Comparison of ENCODE assay signal across 1 cellular context in the genomic region with DNA sequence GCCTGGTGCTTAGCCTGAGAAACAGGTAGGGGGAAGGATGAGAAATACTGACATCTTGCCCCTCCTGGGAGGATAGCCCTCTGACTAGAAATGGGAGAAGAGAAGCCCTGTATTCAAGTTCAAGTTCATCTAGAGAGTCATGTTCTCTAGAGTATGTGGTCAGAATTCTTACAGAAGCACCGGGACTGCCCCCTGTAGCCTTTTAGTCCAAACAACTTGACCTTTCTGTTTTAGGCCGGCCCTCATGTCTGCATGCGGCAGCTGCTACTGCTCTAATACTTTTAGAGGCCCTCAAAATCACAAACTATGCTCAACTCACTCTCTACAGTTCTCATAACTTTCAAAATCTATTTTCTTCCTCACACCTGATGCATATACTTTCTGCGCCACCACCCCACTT.
TF ChIP-seq lines count a peak whose summit lies in the region.

No MANE protein-coding gene starts in this region.

TF ChIP-seq in HepG2, 621 proteins besides CTCF, POLR2A, EP300 and RAD21:
- TF ChIP-seq TEAD3 (CRISPR knock-in tag; optimal IDR thresholded peaks at IDR 0.05; ENCODE audit: borderline replicate concordance) (peak; percentile 37), TBX3 (IDR thresholded peaks at IDR 0.05; ENCODE audit: borderline replicate concordance) (no peak), NCOR1 (IDR thresholded peaks at IDR 0.05; ENCODE audit: borderline replicate concordance, low read length) (0 out of 2 replicates have a peak, but pooled peaks have one; percentile 22), NR2F6 (IDR thresholded peaks at IDR 0.05) (peak; percentile 27; the same call in 1 of the 2 replicates), NR2F6 (CRISPR knock-in tag; IDR thresholded peaks at IDR 0.05) (peak; percentile 38; the same call in 1 of the 2 replicates), ZFY (CRISPR knock-in tag; IDR thresholded peaks at IDR 0.05) (peak; percentile 18; the same call in 1 of the 2 replicates), ZNF12 (CRISPR knock-in tag; IDR thresholded peaks at IDR 0.05) (no peak), NR2F2 (IDR thresholded peaks at IDR 0.05; ENCODE audit: borderline replicate concordance, low read depth) (peak; percentile 51; the same call in 1 of the 2 replicates), ZFP82 (CRISPR knock-in tag; IDR thresholded peaks at IDR 0.05; ENCODE audit: borderline replicate concordance) (0 out of 2 replicates have a peak, but pooled peaks have one; percentile 49), DPF2 (CRISPR knock-in tag; IDR thresholded peaks at IDR 0.05; ENCODE audit: borderline replicate concordance, low read depth) (no peak), RARG (CRISPR knock-in tag; IDR thresholded peaks at IDR 0.05; ENCODE audit: low read depth) (no peak), BCL6 (CRISPR knock-in tag; IDR thresholded peaks at IDR 0.05) (peak; percentile 46), PAF1 (CRISPR knock-in tag; IDR thresholded peaks at IDR 0.05) (no peak), RFXAP (CRISPR knock-in tag; IDR thresholded peaks at IDR 0.05; ENCODE audit: borderline replicate concordance) (no peak; the same call in 1 of the 2 replicates), MTA3 (CRISPR knock-in tag; IDR thresholded peaks at IDR 0.05) (no peak), GPN1 (CRISPR knock-in tag; IDR thresholded peaks at IDR 0.05; ENCODE audit: borderline replicate concordance) (no peak), RBFOX2 (IDR thresholded peaks at IDR 0.05; ENCODE audit: low read depth, low read length) (peak; percentile 41; the same call in 1 of the 2 replicates), RARA (CRISPR knock-in tag; IDR thresholded peaks at IDR 0.05) (peak; percentile 37), ZNF556 (CRISPR knock-in tag; IDR thresholded peaks at IDR 0.05; ENCODE audit: borderline replicate concordance) (no peak), BORCS8-MEF2B (CRISPR knock-in tag; IDR thresholded peaks at IDR 0.05) (0 out of 2 replicates have a peak, but pooled peaks have one; percentile 4), ZFP36L1 (CRISPR knock-in tag; IDR thresholded peaks at IDR 0.05) (0 out of 2 replicates have a peak, but pooled peaks have one; percentile 10), ZNF501 (CRISPR knock-in tag; IDR thresholded peaks at IDR 0.05) (0 out of 2 replicates have a peak, but pooled peaks have one; percentile 18), BHLHE40 (IDR thresholded peaks at IDR 0.05; ENCODE audit: low read length) (no peak), NR3C1 (CRISPR knock-in tag; IDR thresholded peaks at IDR 0.05) (no peak), ZNF564 (CRISPR knock-in tag; IDR thresholded peaks at IDR 0.05) (no peak)
- TF ChIP-seq, protein P1, sequence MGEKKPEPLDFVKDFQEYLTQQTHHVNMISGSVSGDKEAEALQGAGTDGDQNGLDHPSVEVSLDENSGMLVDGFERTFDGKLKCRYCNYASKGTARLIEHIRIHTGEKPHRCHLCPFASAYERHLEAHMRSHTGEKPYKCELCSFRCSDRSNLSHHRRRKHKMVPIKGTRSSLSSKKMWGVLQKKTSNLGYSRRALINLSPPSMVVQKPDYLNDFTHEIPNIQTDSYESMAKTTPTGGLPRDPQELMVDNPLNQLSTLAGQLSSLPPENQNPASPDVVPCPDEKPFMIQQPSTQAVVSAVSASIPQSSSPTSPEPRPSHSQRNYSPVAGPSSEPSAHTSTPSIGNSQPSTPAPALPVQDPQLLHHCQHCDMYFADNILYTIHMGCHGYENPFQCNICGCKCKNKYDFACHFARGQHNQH (CRISPR knock-in tag; IDR thresholded peaks at IDR 0.05): no peak
- TF ChIP-seq, protein P2, sequence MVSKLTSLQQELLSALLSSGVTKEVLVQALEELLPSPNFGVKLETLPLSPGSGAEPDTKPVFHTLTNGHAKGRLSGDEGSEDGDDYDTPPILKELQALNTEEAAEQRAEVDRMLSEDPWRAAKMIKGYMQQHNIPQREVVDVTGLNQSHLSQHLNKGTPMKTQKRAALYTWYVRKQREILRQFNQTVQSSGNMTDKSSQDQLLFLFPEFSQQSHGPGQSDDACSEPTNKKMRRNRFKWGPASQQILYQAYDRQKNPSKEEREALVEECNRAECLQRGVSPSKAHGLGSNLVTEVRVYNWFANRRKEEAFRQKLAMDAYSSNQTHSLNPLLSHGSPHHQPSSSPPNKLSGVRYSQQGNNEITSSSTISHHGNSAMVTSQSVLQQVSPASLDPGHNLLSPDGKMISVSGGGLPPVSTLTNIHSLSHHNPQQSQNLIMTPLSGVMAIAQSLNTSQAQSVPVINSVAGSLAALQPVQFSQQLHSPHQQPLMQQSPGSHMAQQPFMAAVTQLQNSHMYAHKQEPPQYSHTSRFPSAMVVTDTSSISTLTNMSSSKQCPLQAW (CRISPR knock-in tag; IDR thresholded peaks at IDR 0.05): no peak
- TF ChIP-seq, protein P3, sequence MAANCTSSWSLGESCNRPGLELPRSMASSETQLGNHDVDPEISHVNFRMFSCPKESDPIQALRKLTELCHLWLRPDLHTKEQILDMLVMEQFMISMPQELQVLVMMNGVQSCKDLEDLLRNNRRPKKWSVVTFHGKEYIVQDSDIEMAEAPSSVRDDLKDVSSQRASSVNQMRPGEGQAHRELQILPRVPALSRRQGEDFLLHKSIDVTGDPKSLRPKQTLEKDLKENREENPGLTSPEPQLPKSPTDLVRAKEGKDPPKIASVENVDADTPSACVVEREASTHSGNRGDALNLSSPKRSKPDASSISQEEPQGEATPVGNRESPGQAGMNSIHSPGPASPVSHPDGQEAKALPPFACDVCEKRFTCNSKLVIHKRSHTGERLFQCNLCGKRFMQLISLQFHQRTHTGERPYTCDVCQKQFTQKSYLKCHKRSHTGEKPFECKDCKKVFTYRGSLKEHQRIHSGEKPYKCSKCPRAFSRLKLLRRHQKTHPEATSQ (CRISPR knock-in tag; IDR thresholded peaks at IDR 0.05; ENCODE audit: borderline replicate concordance): no peak
- TF ChIP-seq, protein P4, sequence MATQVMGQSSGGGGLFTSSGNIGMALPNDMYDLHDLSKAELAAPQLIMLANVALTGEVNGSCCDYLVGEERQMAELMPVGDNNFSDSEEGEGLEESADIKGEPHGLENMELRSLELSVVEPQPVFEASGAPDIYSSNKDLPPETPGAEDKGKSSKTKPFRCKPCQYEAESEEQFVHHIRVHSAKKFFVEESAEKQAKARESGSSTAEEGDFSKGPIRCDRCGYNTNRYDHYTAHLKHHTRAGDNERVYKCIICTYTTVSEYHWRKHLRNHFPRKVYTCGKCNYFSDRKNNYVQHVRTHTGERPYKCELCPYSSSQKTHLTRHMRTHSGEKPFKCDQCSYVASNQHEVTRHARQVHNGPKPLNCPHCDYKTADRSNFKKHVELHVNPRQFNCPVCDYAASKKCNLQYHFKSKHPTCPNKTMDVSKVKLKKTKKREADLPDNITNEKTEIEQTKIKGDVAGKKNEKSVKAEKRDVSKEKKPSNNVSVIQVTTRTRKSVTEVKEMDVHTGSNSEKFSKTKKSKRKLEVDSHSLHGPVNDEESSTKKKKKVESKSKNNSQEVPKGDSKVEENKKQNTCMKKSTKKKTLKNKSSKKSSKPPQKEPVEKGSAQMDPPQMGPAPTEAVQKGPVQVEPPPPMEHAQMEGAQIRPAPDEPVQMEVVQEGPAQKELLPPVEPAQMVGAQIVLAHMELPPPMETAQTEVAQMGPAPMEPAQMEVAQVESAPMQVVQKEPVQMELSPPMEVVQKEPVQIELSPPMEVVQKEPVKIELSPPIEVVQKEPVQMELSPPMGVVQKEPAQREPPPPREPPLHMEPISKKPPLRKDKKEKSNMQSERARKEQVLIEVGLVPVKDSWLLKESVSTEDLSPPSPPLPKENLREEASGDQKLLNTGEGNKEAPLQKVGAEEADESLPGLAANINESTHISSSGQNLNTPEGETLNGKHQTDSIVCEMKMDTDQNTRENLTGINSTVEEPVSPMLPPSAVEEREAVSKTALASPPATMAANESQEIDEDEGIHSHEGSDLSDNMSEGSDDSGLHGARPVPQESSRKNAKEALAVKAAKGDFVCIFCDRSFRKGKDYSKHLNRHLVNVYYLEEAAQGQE (IDR thresholded peaks at IDR 0.05; ENCODE audit: borderline replicate concordance in 1 of 2, low read depth in 1 of 2, low read length in 2 of 2): 0 out of 4 replicates have a peak, but pooled peaks of 1 of the 2 experiments have one; percentile 26
- TF ChIP-seq, protein P5, sequence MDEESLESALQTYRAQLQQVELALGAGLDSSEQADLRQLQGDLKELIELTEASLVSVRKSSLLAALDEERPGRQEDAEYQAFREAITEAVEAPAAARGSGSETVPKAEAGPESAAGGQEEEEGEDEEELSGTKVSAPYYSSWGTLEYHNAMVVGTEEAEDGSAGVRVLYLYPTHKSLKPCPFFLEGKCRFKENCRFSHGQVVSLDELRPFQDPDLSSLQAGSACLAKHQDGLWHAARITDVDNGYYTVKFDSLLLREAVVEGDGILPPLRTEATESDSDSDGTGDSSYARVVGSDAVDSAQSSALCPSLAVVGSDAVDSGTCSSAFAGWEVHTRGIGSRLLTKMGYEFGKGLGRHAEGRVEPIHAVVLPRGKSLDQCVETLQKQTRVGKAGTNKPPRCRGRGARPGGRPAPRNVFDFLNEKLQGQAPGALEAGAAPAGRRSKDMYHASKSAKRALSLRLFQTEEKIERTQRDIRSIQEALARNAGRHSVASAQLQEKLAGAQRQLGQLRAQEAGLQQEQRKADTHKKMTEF (CRISPR knock-in tag; IDR thresholded peaks at IDR 0.05): no peak
- TF ChIP-seq, protein P6, sequence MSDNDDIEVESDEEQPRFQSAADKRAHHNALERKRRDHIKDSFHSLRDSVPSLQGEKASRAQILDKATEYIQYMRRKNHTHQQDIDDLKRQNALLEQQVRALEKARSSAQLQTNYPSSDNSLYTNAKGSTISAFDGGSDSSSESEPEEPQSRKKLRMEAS (IDR thresholded peaks at IDR 0.05): peak; percentile 42; the same call in 1 of the 2 replicates
- TF ChIP-seq, protein P7, sequence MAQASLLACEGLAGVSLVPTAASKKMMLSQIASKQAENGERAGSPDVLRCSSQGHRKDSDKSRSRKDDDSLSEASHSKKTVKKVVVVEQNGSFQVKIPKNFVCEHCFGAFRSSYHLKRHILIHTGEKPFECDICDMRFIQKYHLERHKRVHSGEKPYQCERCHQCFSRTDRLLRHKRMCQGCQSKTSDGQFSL (CRISPR knock-in tag; IDR thresholded peaks at IDR 0.05): no peak
TF ChIP-seq in HepG2: peak in this region for 14.
